8 cellular contexts compared by ENCODE assay signal in the genomic region with DNA sequence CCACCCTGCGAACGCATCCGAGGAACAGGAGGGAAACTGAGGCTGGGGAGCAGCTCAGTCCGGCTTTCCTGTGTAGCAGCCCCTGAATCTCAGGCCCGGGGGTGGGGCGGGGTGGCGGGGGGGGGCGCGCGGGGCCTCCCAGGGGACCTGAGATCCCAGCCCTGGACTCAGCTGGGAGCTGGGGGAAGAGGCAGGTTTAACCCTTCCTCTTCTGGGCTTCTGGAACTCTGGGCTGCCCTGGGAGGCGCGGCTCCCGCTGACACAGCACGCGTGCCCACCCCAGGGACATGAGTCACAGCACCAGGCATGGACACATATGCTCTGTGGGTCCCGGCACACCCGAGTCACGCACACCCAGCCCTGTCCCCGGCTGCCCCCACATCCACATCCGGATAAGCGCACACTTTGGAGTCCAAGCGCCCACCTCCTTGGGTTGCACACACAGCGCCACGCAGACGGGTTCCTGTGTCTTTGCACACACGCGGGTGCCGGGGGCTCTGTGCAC. TPM values are rescaled to one million over a fixed set of nuclear protein-coding genes. Genes with fewer than 3 reads are reported as not detected.
DNase-seq lines count a peak whose midpoint lies in the region; ATAC-seq and TF ChIP-seq lines count a peak whose summit lies in the region.

No MANE protein-coding gene starts in this region.

- H3K9me2 ChIP-seq in GM23248 (ENCODE audit: insufficient read depth) = no peaks in the 10 kb centered on the region

- peak; percentile 97 for DNase-seq in GM23248
- peak; percentile 38 for DNase-seq in RWPE1 (ENCODE audit: low spot score)
- DNase-seq in caudate nucleus (lab: John Stamatoyannopoulos, UW) = peak in 6 of 61 donors; percentile 18 to 53 (median 38)
- peak; percentile 63 for DNase-seq in left lobe of liver (ENCODE audit: low spot score)
- peak in 4 of 49 donors; percentile 38 to 66 (median 44) for DNase-seq in substantia nigra (lab: John Stamatoyannopoulos, UW)
- no peak for DNase-seq in NCI-H446 (lab: John Stamatoyannopoulos, UW)
- DNase-seq in NCI-H526 (lab: John Stamatoyannopoulos, UW) = no peak
- DNase-seq in GM10266 (ENCODE audit: extremely low spot score) = no peak

- H4K20me1 ChIP-seq in GM23248 (ENCODE audit: insufficient read depth) = no peaks in the 10 kb centered on the region

- H3F3A ChIP-seq in GM23248 (ENCODE audit: insufficient read depth) = peaks cover 18% of the 10 kb centered on the region

- H3K4me3 ChIP-seq in GM23248 = peak overlapping the region; percentile 76

- peak overlapping the region; percentile 87 for H3K4me2 ChIP-seq in GM23248 (ENCODE audit: unreplicated experiment)

- CTCF ChIA-PET in RWPE1 (lab: Yijun Ruan, JAX) = interaction anchor here (1.7 to 10.3 kb wide), 3 partner anchors 11 to 21 kb away, joined by 4 to 116 read pairs (median 6); no protein-coding TSS in a partner anchor

- H3K36me3 ChIP-seq in GM23248 (ENCODE audit: low read depth) = peaks cover under 1% of the 10 kb centered on the region; the same call in 1 of the 2 replicates

- in situ Hi-C loops in GM23248 (cut with MboI) = no loop called here

- H3K9me3 ChIP-seq in GM23248 (ENCODE audit: low read depth) = no peaks in the 10 kb centered on the region

- peaks cover 40% of the 10 kb centered on the region for H3K4me1 ChIP-seq in GM23248 (ENCODE audit: insufficient read depth)

- ATAC-seq in left lobe of liver = no peak

- TF ChIP-seq CTCF in RWPE1 (conservative IDR thresholded peaks at IDR 0.05; ENCODE audit: low read depth) (no peak), GM10266 (IDR thresholded peaks at IDR 0.05; ENCODE audit: control insufficient read depth, insufficient read depth, low read depth, missing control alignments) (no peak)

- POLR2A ChIA-PET in RWPE1 (lab: Yijun Ruan, JAX; ENCODE audit: low non-redundant PET) = interaction anchor here (0.5 to 1.4 kb wide), 4 partner anchors 13 to 759 kb away, joined by 3 to 14 read pairs (median 3); a partner anchor contains a TSS

- H2AFZ ChIP-seq in GM23248 = no peak overlapping the region

- no peaks in the 10 kb centered on the region for H3K27me3 ChIP-seq in GM23248 (replicated peaks; ENCODE audit: insufficient read depth)

- peak overlapping the region; percentile 97 for H3K27ac ChIP-seq in GM23248
- peak overlapping the region; percentile 100 for H3K27ac ChIP-seq in RWPE1
- peak overlapping the region; percentile 73 for H3K27ac ChIP-seq in caudate nucleus (ENCODE audit: low read depth, low read length)
- H3K27ac ChIP-seq in substantia nigra (ENCODE audit: low read depth, low read length, poor library complexity, severe bottlenecking) = peak overlapping the region; percentile 66

- 0 to 1% methylated on average over 20 to 28 of the region's 28 CpGs for WGBS in GM23248 (ENCODE audit: low coverage in 1 of 2, low lambda C conversion rate in 2 of 2, missing lambda C conversion rate in 2 of 2), 2 experiments

- peaks cover 24% of the 10 kb centered on the region for H3K79me2 ChIP-seq in GM23248 (ENCODE audit: insufficient read depth)

- peak overlapping the region; percentile 90 for H3K9ac ChIP-seq in GM23248

RNA-seq across cellular contexts. Expression of a gene that starts 3.5 kb away (rescaled TPM):
- total RNA-seq in GM23248 (2014; rRNA removed; shearing (Covaris generic)) = 239 and 392 TPM in 2 replicates
- polyA plus RNA-seq in GM23248 (2016; fragmentation: Nextera tagmentation; extraction: Ambion mirVana) = 163 and 185 TPM in 2 replicates
- total RNA-seq in left lobe of liver = 125 TPM

RNA-seq across cellular contexts. Expression of a gene that starts 9.7 kb away (rescaled TPM):
- total RNA-seq in GM23248 (2014; rRNA removed; shearing (Covaris generic)) = 61.5 and 84.5 TPM in 2 replicates
- polyA plus RNA-seq in GM23248 (2016; fragmentation: Nextera tagmentation; extraction: Ambion mirVana) = 67.8 and 81.6 TPM in 2 replicates
- 48.0 TPM for total RNA-seq in left lobe of liver

RNA-seq across cellular contexts. Expression of a gene that starts 17.3 kb away (rescaled TPM):
- 9.4 and 18.5 TPM in 2 replicates for total RNA-seq in GM23248 (2014; rRNA removed; shearing (Covaris generic))
- 3.1 and 4.0 TPM in 2 replicates for polyA plus RNA-seq in GM23248 (2016; fragmentation: Nextera tagmentation; extraction: Ambion mirVana)
- total RNA-seq in left lobe of liver = 51.7 TPM

RNA-seq across cellular contexts. Expression of a gene that starts 20.0 kb away (rescaled TPM):
- total RNA-seq in GM23248 (2014; rRNA removed; shearing (Covaris generic)) = not detected in 2 replicates
- not detected in 2 replicates for polyA plus RNA-seq in GM23248 (2016; fragmentation: Nextera tagmentation; extraction: Ambion mirVana)
- total RNA-seq in left lobe of liver = 8.6 TPM

RNA-seq across cellular contexts. Expression of a gene that starts 24.1 kb away (rescaled TPM):
- total RNA-seq in GM23248 (2014; rRNA removed; shearing (Covaris generic)) = 27.4 and 38.9 TPM in 2 replicates
- 287 and 290 TPM in 2 replicates for polyA plus RNA-seq in GM23248 (2016; fragmentation: Nextera tagmentation; extraction: Ambion mirVana)
- total RNA-seq in left lobe of liver = 282 TPM

Comparison
In these comparisons a context has a peak if more than half of its experiments do, and no peak if none do; other contexts are left out.
1. DNase-seq: peak in GM23248 (single experiment), RWPE1 (single experiment) and left lobe of liver (single experiment); none in NCI-H446 (0 of 2), NCI-H526 (0 of 2) and GM10266 (single experiment).
2. Peak in every context shown above with its lines, with median percentiles within 50 percentile points of each other: H3K27ac ChIP-seq.